ENCODE assay signal across 1 cellular context in genomic region chr15:64344651-64345262, GRCh38.
TF ChIP-seq lines count a peak whose summit lies in the region.

No MANE protein-coding gene starts in this region.

TF ChIP-seq in GM23338, 12 proteins besides CTCF, POLR2A, EP300 and RAD21 (continued from another document):
- TF ChIP-seq EZH2 (IDR thresholded peaks at IDR 0.05; ENCODE audit: low read depth, unreplicated experiment) (no peak), ETS1 (IDR thresholded peaks at IDR 0.05) (no peak), EZH2phosphoT487 (IDR thresholded peaks at IDR 0.05; ENCODE audit: unreplicated experiment) (no peak), POLR2AphosphoS5 (IDR thresholded peaks at IDR 0.05; ENCODE audit: low read depth) (no peak), CREB1 (CRISPR knock-in tag; IDR thresholded peaks at IDR 0.05; ENCODE audit: low read depth) (no peak), ZNF114 (CRISPR knock-in tag; IDR thresholded peaks at IDR 0.05) (no peak), NANOG (IDR thresholded peaks at IDR 0.05; ENCODE audit: borderline replicate concordance) (no peak), ZNF462 (CRISPR knock-in tag; IDR thresholded peaks at IDR 0.05) (no peak), STAT1 (IDR thresholded peaks at IDR 0.05; ENCODE audit: unreplicated experiment) (no peak), JUNB (IDR thresholded peaks at IDR 0.05; ENCODE audit: unreplicated experiment) (no peak)
